ENCODE assay signal across 20 cellular contexts in genomic region chr1:55654750-55655149, GRCh38.
"Had no signal": no experiment of that assay in that cellular context is flagged by ENCODE, and none has a peak within 500 bp of the region (broad histone marks: within the 10 kb centered on the region; RNA-seq: fewer than 3 reads in every experiment).

No MANE protein-coding gene starts in this region.

- H3K4me2 ChIP-seq: SK-N-SH had no signal

- H3K27me3 ChIP-seq: brain microvascular endothelial cell, gastroesophageal sphincter, spleen, upper lobe of right lung had no signal

- H3K36me3 ChIP-seq: brain microvascular endothelial cell, gastroesophageal sphincter, spleen, upper lobe of right lung had no signal

- H3K4me1 ChIP-seq: spleen, upper lobe of right lung had no signal

- H3K4me3 ChIP-seq: gastroesophageal sphincter, lung, spleen, upper lobe of right lung had no signal

- ATAC-seq: activated CD4-positive, CD25-positive, alpha-beta regulatory T cell treated with anti-CD3 and anti-CD28 coated beads, Interleukin-2, amount 50 U/mL, for 24 hours; activated CD8-positive, alpha-beta T cell treated with anti-CD3 and anti-CD28 coated beads, Interleukin-2, amount 10 ng/mL, durations not matched to agents 7 days and 5 days; gastroesophageal sphincter; upper lobe of right lung had no signal

- H3K27ac ChIP-seq: brain microvascular endothelial cell, parathyroid adenoma, spleen, upper lobe of right lung, VCaP had no signal

- H3K79me2 ChIP-seq: parathyroid adenoma had no signal

- H2AFZ ChIP-seq: parathyroid adenoma had no signal

- H3K9me3 ChIP-seq: gastroesophageal sphincter, SK-N-SH, spleen, upper lobe of right lung had no signal

- H3K9me2 ChIP-seq: SK-N-SH had no signal

- DNase-seq: activated CD4-positive, alpha-beta T cell treated with anti-CD3 and anti-CD28 coated beads, Interleukin-2, amount 50 U/mL, for 1 hour; activated CD8-positive, alpha-beta T cell treated with anti-CD3 and anti-CD28 coated beads, Interleukin-2, amount 10 ng/mL, durations not matched to agents 7 days and 5 days; activated gamma-delta T cell treated with Interleukin-2 at 50 U/mL for 16 hours; anterior cingulate cortex; brain microvascular endothelial cell; central memory CD4-positive, alpha-beta T cell; effector memory CD4-positive, alpha-beta T cell; head of caudate nucleus; kidney; nephron progenitor cell; SK-N-SH; spleen; stimulated activated CD4-positive, alpha-beta T cell treated with anti-CD3 and anti-CD28 coated beads, Interleukin-4, amount 100 ng/mL, for 1 hour; stimulated activated naive CD4-positive, alpha-beta T cell; upper lobe of right lung had no signal
